1 cellular context compared by ENCODE assay signal in the genomic region with DNA sequence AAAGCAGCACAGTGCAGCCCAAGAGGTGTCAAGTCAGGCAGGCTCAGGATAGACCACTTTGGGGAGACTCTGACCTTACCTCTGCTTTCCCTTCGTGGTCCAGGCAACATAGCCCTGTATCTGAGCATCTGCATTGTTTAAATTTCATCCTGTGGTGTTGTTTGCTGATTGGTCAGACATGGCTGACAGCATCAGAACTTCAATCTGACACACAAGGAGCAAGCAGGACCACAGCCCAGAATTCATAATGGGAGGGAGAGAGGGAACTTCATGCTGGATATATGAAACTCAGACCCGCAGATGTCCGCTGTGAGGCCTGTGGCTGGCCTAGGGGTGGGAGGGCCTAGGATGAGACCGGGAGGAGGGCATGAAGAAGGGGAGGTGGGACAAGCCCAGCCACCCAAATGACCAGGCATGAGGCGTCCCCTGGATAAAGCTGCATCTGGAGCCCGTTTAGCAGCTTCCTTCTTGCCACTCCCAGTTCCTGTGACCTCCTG.
TF ChIP-seq lines count a peak whose summit lies in the region.

No MANE protein-coding gene starts in this region.

TF ChIP-seq in GM23338, 12 proteins besides CTCF, POLR2A, EP300 and RAD21 (continued from another document):
- TF ChIP-seq, protein P1, sequence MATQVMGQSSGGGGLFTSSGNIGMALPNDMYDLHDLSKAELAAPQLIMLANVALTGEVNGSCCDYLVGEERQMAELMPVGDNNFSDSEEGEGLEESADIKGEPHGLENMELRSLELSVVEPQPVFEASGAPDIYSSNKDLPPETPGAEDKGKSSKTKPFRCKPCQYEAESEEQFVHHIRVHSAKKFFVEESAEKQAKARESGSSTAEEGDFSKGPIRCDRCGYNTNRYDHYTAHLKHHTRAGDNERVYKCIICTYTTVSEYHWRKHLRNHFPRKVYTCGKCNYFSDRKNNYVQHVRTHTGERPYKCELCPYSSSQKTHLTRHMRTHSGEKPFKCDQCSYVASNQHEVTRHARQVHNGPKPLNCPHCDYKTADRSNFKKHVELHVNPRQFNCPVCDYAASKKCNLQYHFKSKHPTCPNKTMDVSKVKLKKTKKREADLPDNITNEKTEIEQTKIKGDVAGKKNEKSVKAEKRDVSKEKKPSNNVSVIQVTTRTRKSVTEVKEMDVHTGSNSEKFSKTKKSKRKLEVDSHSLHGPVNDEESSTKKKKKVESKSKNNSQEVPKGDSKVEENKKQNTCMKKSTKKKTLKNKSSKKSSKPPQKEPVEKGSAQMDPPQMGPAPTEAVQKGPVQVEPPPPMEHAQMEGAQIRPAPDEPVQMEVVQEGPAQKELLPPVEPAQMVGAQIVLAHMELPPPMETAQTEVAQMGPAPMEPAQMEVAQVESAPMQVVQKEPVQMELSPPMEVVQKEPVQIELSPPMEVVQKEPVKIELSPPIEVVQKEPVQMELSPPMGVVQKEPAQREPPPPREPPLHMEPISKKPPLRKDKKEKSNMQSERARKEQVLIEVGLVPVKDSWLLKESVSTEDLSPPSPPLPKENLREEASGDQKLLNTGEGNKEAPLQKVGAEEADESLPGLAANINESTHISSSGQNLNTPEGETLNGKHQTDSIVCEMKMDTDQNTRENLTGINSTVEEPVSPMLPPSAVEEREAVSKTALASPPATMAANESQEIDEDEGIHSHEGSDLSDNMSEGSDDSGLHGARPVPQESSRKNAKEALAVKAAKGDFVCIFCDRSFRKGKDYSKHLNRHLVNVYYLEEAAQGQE (IDR thresholded peaks at IDR 0.05; ENCODE audit: unreplicated experiment), result no peak
- TF ChIP-seq ZNF114 (CRISPR knock-in tag; IDR thresholded peaks at IDR 0.05) (no peak), EZH2 (IDR thresholded peaks at IDR 0.05; ENCODE audit: low read depth, unreplicated experiment) (no peak), POLR2AphosphoS5 (IDR thresholded peaks at IDR 0.05; ENCODE audit: low read depth) (no peak)
- TF ChIP-seq, protein P2, sequence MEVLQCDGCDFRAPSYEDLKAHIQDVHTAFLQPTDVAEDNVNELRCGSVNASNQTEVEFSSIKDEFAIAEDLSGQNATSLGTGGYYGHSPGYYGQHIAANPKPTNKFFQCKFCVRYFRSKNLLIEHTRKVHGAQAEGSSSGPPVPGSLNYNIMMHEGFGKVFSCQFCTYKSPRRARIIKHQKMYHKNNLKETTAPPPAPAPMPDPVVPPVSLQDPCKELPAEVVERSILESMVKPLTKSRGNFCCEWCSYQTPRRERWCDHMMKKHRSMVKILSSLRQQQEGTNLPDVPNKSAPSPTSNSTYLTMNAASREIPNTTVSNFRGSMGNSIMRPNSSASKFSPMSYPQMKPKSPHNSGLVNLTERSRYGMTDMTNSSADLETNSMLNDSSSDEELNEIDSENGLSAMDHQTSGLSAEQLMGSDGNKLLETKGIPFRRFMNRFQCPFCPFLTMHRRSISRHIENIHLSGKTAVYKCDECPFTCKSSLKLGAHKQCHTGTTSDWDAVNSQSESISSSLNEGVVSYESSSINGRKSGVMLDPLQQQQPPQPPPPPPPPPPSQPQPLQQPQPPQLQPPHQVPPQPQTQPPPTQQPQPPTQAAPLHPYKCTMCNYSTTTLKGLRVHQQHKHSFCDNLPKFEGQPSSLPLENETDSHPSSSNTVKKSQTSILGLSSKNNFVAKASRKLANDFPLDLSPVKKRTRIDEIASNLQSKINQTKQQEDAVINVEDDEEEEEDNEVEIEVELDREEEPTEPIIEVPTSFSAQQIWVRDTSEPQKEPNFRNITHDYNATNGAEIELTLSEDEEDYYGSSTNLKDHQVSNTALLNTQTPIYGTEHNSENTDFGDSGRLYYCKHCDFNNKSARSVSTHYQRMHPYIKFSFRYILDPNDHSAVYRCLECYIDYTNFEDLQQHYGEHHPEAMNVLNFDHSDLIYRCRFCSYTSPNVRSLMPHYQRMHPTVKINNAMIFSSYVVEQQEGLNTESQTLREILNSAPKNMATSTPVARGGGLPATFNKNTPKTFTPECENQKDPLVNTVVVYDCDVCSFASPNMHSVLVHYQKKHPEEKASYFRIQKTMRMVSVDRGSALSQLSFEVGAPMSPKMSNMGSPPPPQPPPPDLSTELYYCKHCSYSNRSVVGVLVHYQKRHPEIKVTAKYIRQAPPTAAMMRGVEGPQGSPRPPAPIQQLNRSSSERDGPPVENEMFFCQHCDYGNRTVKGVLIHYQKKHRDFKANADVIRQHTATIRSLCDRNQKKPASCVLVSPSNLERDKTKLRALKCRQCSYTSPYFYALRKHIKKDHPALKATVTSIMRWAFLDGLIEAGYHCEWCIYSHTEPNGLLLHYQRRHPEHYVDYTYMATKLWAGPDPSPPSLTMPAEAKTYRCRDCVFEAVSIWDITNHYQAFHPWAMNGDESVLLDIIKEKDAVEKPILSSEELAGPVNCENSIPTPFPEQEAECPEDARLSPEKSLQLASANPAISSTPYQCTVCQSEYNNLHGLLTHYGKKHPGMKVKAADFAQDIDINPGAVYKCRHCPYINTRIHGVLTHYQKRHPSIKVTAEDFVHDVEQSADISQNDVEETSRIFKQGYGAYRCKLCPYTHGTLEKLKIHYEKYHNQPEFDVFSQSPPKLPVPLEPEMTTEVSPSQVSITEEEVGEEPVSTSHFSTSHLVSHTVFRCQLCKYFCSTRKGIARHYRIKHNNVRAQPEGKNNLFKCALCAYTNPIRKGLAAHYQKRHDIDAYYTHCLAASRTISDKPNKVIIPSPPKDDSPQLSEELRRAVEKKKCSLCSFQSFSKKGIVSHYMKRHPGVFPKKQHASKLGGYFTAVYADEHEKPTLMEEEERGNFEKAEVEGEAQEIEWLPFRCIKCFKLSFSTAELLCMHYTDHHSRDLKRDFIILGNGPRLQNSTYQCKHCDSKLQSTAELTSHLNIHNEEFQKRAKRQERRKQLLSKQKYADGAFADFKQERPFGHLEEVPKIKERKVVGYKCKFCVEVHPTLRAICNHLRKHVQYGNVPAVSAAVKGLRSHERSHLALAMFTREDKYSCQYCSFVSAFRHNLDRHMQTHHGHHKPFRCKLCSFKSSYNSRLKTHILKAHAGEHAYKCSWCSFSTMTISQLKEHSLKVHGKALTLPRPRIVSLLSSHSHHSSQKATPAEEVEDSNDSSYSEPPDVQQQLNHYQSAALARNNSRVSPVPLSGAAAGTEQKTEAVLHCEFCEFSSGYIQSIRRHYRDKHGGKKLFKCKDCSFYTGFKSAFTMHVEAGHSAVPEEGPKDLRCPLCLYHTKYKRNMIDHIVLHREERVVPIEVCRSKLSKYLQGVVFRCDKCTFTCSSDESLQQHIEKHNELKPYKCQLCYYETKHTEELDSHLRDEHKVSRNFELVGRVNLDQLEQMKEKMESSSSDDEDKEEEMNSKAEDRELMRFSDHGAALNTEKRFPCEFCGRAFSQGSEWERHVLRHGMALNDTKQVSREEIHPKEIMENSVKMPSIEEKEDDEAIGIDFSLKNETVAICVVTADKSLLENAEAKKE (CRISPR knock-in tag; IDR thresholded peaks at IDR 0.05), result no peak
